8 cellular contexts compared by ENCODE assay signal in the genomic region with DNA sequence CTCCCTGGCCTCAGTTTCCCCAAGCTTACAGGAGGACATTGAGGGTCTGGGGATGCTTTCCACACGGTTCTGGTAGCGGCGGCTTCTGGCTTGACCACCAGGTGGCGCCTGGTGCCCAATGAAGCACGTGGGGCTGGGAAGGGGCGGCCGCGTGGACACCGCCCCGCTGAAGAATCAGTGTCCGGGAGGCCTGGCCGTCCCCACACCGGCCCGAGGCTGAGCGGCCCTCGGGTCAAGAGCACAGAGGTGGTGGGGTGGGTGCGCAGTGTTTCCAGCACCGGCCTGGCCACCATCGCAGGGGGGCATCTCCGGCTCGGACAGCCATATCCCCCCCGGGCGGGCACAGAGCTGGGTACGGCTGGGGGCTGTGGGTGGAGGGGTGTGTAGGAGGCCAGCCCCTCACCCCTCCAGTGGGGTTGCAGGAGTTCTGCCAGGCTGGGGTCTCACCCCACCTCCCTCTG. TPM values are rescaled to one million over a fixed set of nuclear protein-coding genes. Genes with fewer than 3 reads are reported as not detected.
DNase-seq lines count a peak whose midpoint lies in the region; ATAC-seq and TF ChIP-seq lines count a peak whose summit lies in the region.

No MANE protein-coding gene starts in this region.

- no peak overlapping the region for H3K27ac Mint-ChIP-seq in activated T-cell treated with anti-CD3 and anti-CD28 coated beads, Interleukin-2, amount 50 U/mL, for 24 hours
- no peak overlapping the region for H3K27ac Mint-ChIP-seq in neural crest cell (ENCODE audit: unreplicated experiment)
- no peak overlapping the region for H3K27ac Mint-ChIP-seq in stimulated activated naive CD8-positive, alpha-beta T cell treated with anti-CD3 and anti-CD28 coated beads, Interleukin-15, amount 100 ng/mL, for 72 hours

- TF ChIP-seq CTCF in OCI-LY3 (IDR thresholded peaks at IDR 0.05; ENCODE audit: low read depth, low read length) (peak; percentile 99), esophagus squamous epithelium (IDR thresholded peaks at IDR 0.05) (peak; percentile 89 to 95 (median 92)), neural crest cell (conservative IDR thresholded peaks at IDR 0.05) (peak; percentile 97)

- WGBS in esophagus squamous epithelium, 2 donors, result 2% methylated on average over 8 of the region's 24 CpGs; no CpG with 5 or more reads in 1 of the 2 donors

- H3K9me3 ChIP-seq in OCI-LY3 (ENCODE audit: insufficient read depth, low read length) (no peaks in the 10 kb centered on the region), esophagus squamous epithelium (no peaks in the 10 kb centered on the region)

- H3K79me2 ChIP-seq in OCI-LY3 (ENCODE audit: low read length), result no peaks in the 10 kb centered on the region

- peak overlapping the region; percentile 86 for H2AFZ ChIP-seq in OCI-LY3 (ENCODE audit: low read depth, low read length)

- H3K36me3 Mint-ChIP-seq in activated T-cell treated with anti-CD3 and anti-CD28 coated beads, Interleukin-2, amount 50 U/mL, for 24 hours (ENCODE audit: low read depth), result no peaks in the 10 kb centered on the region
- no peaks in the 10 kb centered on the region for H3K36me3 Mint-ChIP-seq in neural crest cell (ENCODE audit: low read depth)

- no peak for TF ChIP-seq POLR2A in esophagus squamous epithelium (IDR thresholded peaks at IDR 0.05)

- H4K20me1 ChIP-seq in OCI-LY3 (ENCODE audit: insufficient read depth, low read length), result no peaks in the 10 kb centered on the region

- peak overlapping the region; percentile 21; the same call in 1 of the 2 replicates for H3K9ac ChIP-seq in OCI-LY3 (ENCODE audit: low read length)

- H3K4me3 Mint-ChIP-seq in activated T-cell treated with anti-CD3 and anti-CD28 coated beads, Interleukin-2, amount 50 U/mL, for 24 hours, result no peak overlapping the region
- no peak overlapping the region for H3K4me3 Mint-ChIP-seq in neural crest cell
- no peak overlapping the region for H3K4me3 Mint-ChIP-seq in stimulated activated naive CD8-positive, alpha-beta T cell treated with anti-CD3 and anti-CD28 coated beads, Interleukin-15, amount 100 ng/mL, for 72 hours

- H3K9me3 Mint-ChIP-seq in activated T-cell treated with anti-CD3 and anti-CD28 coated beads, Interleukin-2, amount 50 U/mL, for 24 hours, result no peaks in the 10 kb centered on the region
- no peaks in the 10 kb centered on the region for H3K9me3 Mint-ChIP-seq in neural crest cell
- H3K9me3 Mint-ChIP-seq in stimulated activated naive CD8-positive, alpha-beta T cell treated with anti-CD3 and anti-CD28 coated beads, Interleukin-15, amount 100 ng/mL, for 72 hours, result no peaks in the 10 kb centered on the region

- no peaks in the 10 kb centered on the region for H3K36me3 ChIP-seq in OCI-LY3 (replicated peaks; ENCODE audit: low read depth, low read length)
- H3K36me3 ChIP-seq in esophagus squamous epithelium, result no peaks in the 10 kb centered on the region

- DNase-seq in NCI-H510A treated with DMSO at 0.1 percent for 48 hours (lab: John Stamatoyannopoulos, UW) (peak; percentile 4), NCI-H510A (lab: John Stamatoyannopoulos, UW) (no peak), esophagus squamous epithelium (lab: John Stamatoyannopoulos, UW) (no peak), neural crest cell (ENCODE audit: low read depth, low spot score) (peak; percentile 84)
- DNase-seq in activated T-cell treated with anti-CD3 and anti-CD28 coated beads, Interleukin-2, amount 50 U/mL, for 24 hours, result peak; percentile 79
- peak; percentile 68 to 73 for DNase-seq in stimulated activated naive CD8-positive, alpha-beta T cell treated with anti-CD3 and anti-CD28 coated beads, Interleukin-15, amount 100 ng/mL, for 72 hours

- H3K4me2 ChIP-seq in OCI-LY3 (ENCODE audit: low read length), result peak overlapping the region; percentile 68

- intact Hi-C loops in esophagus squamous epithelium (cut with DNase I), result loop anchor here (5.0 to 10.0 kb wide), 2 partner anchors 190 to 412 kb away; partner anchors contain the start of gene CELSR1

- no peaks in the 10 kb centered on the region for H3K4me1 Mint-ChIP-seq in activated T-cell treated with anti-CD3 and anti-CD28 coated beads, Interleukin-2, amount 50 U/mL, for 24 hours (ENCODE audit: low read depth)
- no peaks in the 10 kb centered on the region for H3K4me1 Mint-ChIP-seq in neural crest cell
- H3K4me1 Mint-ChIP-seq in stimulated activated naive CD8-positive, alpha-beta T cell treated with anti-CD3 and anti-CD28 coated beads, Interleukin-15, amount 100 ng/mL, for 72 hours, result peaks cover 9% of the 10 kb centered on the region

- H3K27me3 ChIP-seq in OCI-LY3 (ENCODE audit: low read depth, low read length), result no peaks in the 10 kb centered on the region
- no peaks in the 10 kb centered on the region for H3K27me3 ChIP-seq in esophagus squamous epithelium

- ATAC-seq in stimulated activated naive CD8-positive, alpha-beta T cell treated with anti-CD3 and anti-CD28 coated beads, Interleukin-15, amount 100 ng/mL, for 72 hours, result peak; percentile 75
- no peak for ATAC-seq in HG03097 (IDR thresholded peaks at IDR 0.05; ENCODE audit: low FRiP score, unreplicated experiment)

- H3K4me3 ChIP-seq in OCI-LY3 (ENCODE audit: low read length) (peak overlapping the region; percentile 29), esophagus squamous epithelium (peak overlapping the region in 2 of 4 donors; percentile 4 to 28)

- no peak overlapping the region for H3K27ac ChIP-seq in OCI-LY3 (ENCODE audit: low read length)
- no peak overlapping the region for H3K27ac ChIP-seq in esophagus squamous epithelium

- H3K4me1 ChIP-seq in OCI-LY3 (ENCODE audit: low read length) (peaks cover 70% of the 10 kb centered on the region), esophagus squamous epithelium (peaks cover 3 to 43% (median 13%) of the 10 kb centered on the region in 3 donors)

- no peaks in the 10 kb centered on the region for H3K27me3 Mint-ChIP-seq in activated T-cell treated with anti-CD3 and anti-CD28 coated beads, Interleukin-2, amount 50 U/mL, for 24 hours
- no peaks in the 10 kb centered on the region for H3K27me3 Mint-ChIP-seq in neural crest cell (ENCODE audit: low read depth)
- no peaks in the 10 kb centered on the region for H3K27me3 Mint-ChIP-seq in stimulated activated naive CD8-positive, alpha-beta T cell treated with anti-CD3 and anti-CD28 coated beads, Interleukin-15, amount 100 ng/mL, for 72 hours

RNA-seq across cellular contexts. Expression of gene PPARA, which starts 27.8 kb away (rescaled TPM):
- total RNA-seq in esophagus squamous epithelium, result 10 to 100 TPM in 2 of 4 donors, 1 to 10 TPM in 2; 7.7 to 18.5 (median 10.1) TPM
- 15.6 and 18.1 TPM in 2 replicates for total RNA-seq in neural crest cell

Comparison
In these comparisons a context has a peak if more than half of its experiments do, and no peak if none do; other contexts are left out.
1. DNase-seq: peak in NCI-H510A treated with DMSO at 0.1 percent for 48 hours (single experiment), activated T-cell treated with anti-CD3 and anti-CD28 coated beads, Interleukin-2, amount 50 U/mL, for 24 hours (single experiment), neural crest cell (single experiment) and stimulated activated naive CD8-positive, alpha-beta T cell treated with anti-CD3 and anti-CD28 coated beads, Interleukin-15, amount 100 ng/mL, for 72 hours (2 of 2); none in NCI-H510A (single experiment) and esophagus squamous epithelium (single experiment).
2. Peak in every context shown above with its lines, with median percentiles within 50 percentile points of each other: CTCF ChIP-seq.